In genomic region chr7:64651203-64651602, GRCh38 we compare ENCODE assay signal across 1 cellular context.
TF ChIP-seq lines count a peak whose summit lies in the region.

No MANE protein-coding gene starts in this region.

TF ChIP-seq in K562, 482 proteins besides CTCF, POLR2A, EP300 and RAD21:
- TF ChIP-seq CEBPB (tag; IDR thresholded peaks at IDR 0.05), result peak; percentile 45
- TF ChIP-seq ZFP36 (IDR thresholded peaks at IDR 0.05; ENCODE audit: low read depth, low read length, partially characterized antibody), result no peak
- TF ChIP-seq CEBPG (CRISPR knock-in tag; IDR thresholded peaks at IDR 0.05), result no peak
- peak in 1 of 2 experiments; percentile 22; a peak in 1 of 4 replicates for TF ChIP-seq CEBPG (tag; conservative IDR thresholded peaks at IDR 0.05 in 1 of 2, IDR thresholded peaks at IDR 0.05 in 1 of 2)
- no peak for TF ChIP-seq SIN3A (IDR thresholded peaks at IDR 0.05; ENCODE audit: borderline replicate concordance in 2 of 2, control insufficient read depth in 1 of 2, low read depth in 2 of 2, low read length in 2 of 2)
- no peak for TF ChIP-seq HBP1 (CRISPR knock-in tag; IDR thresholded peaks at IDR 0.05)
- no peak for TF ChIP-seq ZNF395 (CRISPR knock-in tag; IDR thresholded peaks at IDR 0.05)
